ENCODE assay signal across 9 cellular contexts in the genomic region with DNA sequence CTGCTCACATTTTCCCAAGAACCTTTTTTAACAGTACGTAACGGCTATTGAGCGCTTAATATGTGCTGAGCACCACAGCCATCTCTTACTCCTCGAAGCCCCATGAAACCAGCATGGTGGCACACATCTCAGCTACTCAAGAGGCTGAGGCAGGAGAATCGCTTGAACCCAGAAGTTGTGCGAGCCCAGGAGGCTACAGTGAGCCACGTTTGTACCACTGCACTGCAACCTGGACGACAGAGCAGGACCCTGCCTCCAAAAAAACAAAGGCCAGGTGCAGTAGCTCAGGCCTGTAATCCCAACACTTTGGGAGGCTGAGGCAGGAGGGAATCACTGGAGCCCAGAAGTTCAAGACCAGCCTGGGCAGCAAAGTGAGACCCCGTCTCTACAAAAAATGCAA. TPM values are rescaled to one million over a fixed set of nuclear protein-coding genes. Genes with fewer than 3 reads are reported as not detected.
"Had no signal": no experiment of that assay in that cellular context is flagged by ENCODE, and none has a peak within 500 bp of the region (broad histone marks: within the 10 kb centered on the region; RNA-seq: fewer than 3 reads in every experiment).

No MANE protein-coding gene starts in this region.

- H3K9me3 ChIP-seq: breast epithelium, gastrocnemius medialis, pancreas, prostate gland, tibial artery had no signal

- H3K4me1 ChIP-seq: breast epithelium, pancreas, prostate gland had no signal

- H3K27ac ChIP-seq: breast epithelium, pancreas, prostate gland, tibial artery had no signal

- H3K27me3 ChIP-seq: breast epithelium, dorsolateral prefrontal cortex, gastrocnemius medialis, pancreas, tibial artery had no signal

- H3K36me3 ChIP-seq: breast epithelium had no signal

- H3K4me3 ChIP-seq: breast epithelium, pancreas, prostate gland, tibial artery had no signal

RNA-seq across cellular contexts. Expression of a gene that starts 28.2 kb away (rescaled TPM):
- total RNA-seq: activated CD4-positive, alpha-beta T cell treated with anti-CD3 and anti-CD28 coated beads for 36 hours; lung microvascular endothelial cell had no signal
- polyA plus RNA-seq: neural cell had no signal
